12 cellular contexts compared by ENCODE assay signal in genomic region chr15:101115887-101116680, GRCh38.
DNase-seq lines count a peak whose midpoint lies in the region; ATAC-seq, FAIRE-seq and TF ChIP-seq lines count a peak whose summit lies in the region.
"Had no signal": no experiment of that assay in that cellular context is flagged by ENCODE, and none has a peak within 500 bp of the region (broad histone marks: within the 10 kb centered on the region; RNA-seq: fewer than 3 reads in every experiment).

No MANE protein-coding gene starts in this region.

- POLR2A ChIA-PET in GM10248 (lab: Yijun Ruan, JAX) = interaction anchor here (0.5 kb wide), 1 partner anchor 43 kb away, joined by 3 read pairs; no protein-coding TSS in a partner anchor

- peak; percentile 13 for DNase-seq in GM10248 (ENCODE audit: extremely low spot score)
- peak; percentile 74 for DNase-seq in UCSD-AML1 (lab: John Stamatoyannopoulos, UW; ENCODE audit: unreplicated experiment)
- peak in 2 of 3 donors; percentile 82 for DNase-seq in right cardiac atrium
- peak; percentile 66 for DNase-seq in smooth muscle cell (lab: John Stamatoyannopoulos, UW; ENCODE audit: unreplicated experiment)
- no peak for DNase-seq in esophagus squamous epithelium (lab: John Stamatoyannopoulos, UW)
- no peak for DNase-seq in GM12892 (ENCODE audit: insufficient read length)
- DNase-seq: SK-N-SH had no signal

- H3K36me3 ChIP-seq in smooth muscle cell (ENCODE audit: low read depth) (no peaks in the 10 kb centered on the region), esophagus squamous epithelium (no peaks in the 10 kb centered on the region)
- H3K36me3 ChIP-seq: thoracic aorta had no signal

- no peaks in the 10 kb centered on the region for H3K79me2 ChIP-seq in smooth muscle cell (ENCODE audit: low read depth)
- H3K79me2 ChIP-seq: parathyroid adenoma had no signal

- no peaks in the 10 kb centered on the region for H4K20me1 ChIP-seq in smooth muscle cell (ENCODE audit: low read depth)

- TF ChIP-seq POLR2A in esophagus squamous epithelium (IDR thresholded peaks at IDR 0.05) (no peak), GM12892 (IDR thresholded peaks at IDR 0.05; ENCODE audit: low read depth, low read length) (no peak)

- CTCF ChIA-PET in GM10248 (lab: Yijun Ruan, JAX) = interaction anchor here (2.0 kb wide), 1 partner anchor 126 kb away, joined by 6 read pairs; no protein-coding TSS in a partner anchor

- H3K27me3 ChIP-seq in right cardiac atrium (ENCODE audit: control insufficient read depth, insufficient read depth) = no peaks in the 10 kb centered on the region
- H3K27me3 ChIP-seq in smooth muscle cell (ENCODE audit: low read depth) = no peaks in the 10 kb centered on the region
- H3K27me3 ChIP-seq in esophagus squamous epithelium = no peaks in the 10 kb centered on the region

- H3K9me3 ChIP-seq in right cardiac atrium (ENCODE audit: control insufficient read depth, low read length) (no peaks in the 10 kb centered on the region), smooth muscle cell (replicated peaks; ENCODE audit: low read depth) (no peaks in the 10 kb centered on the region), esophagus squamous epithelium (no peaks in the 10 kb centered on the region)
- H3K9me3 ChIP-seq: SK-N-SH, thoracic aorta had no signal

- peak overlapping the region; percentile 56 for H3K4me2 ChIP-seq in smooth muscle cell
- H3K4me2 ChIP-seq: SK-N-SH had no signal

- FAIRE-seq in GM12892 (lab: Jason Lieb, UNC) = no peak
- FAIRE-seq: frontal cortex had no signal

- H3K9ac ChIP-seq in smooth muscle cell (ENCODE audit: low read depth) = no peak overlapping the region
- H3K9ac ChIP-seq: parathyroid adenoma, SK-N-SH had no signal

- no peak overlapping the region for H2AFZ ChIP-seq in smooth muscle cell (ENCODE audit: low read depth)
- H2AFZ ChIP-seq: parathyroid adenoma had no signal

- H3K4me1 ChIP-seq in right cardiac atrium (ENCODE audit: control insufficient read depth, insufficient read depth, low read length) = peaks cover 3% of the 10 kb centered on the region
- peaks cover 15% of the 10 kb centered on the region for H3K4me1 ChIP-seq in smooth muscle cell (ENCODE audit: low read depth)
- H3K4me1 ChIP-seq in esophagus squamous epithelium = peaks cover 0 to 30% (median 12%) of the 10 kb centered on the region in 3 donors
- H3K4me1 ChIP-seq: parathyroid adenoma had no signal

- H3K4me3 ChIP-seq in right cardiac atrium (ENCODE audit: low read length) (no peak overlapping the region), smooth muscle cell (no peak overlapping the region), esophagus squamous epithelium (no peak overlapping the region)
- H3K4me3 ChIP-seq: thoracic aorta had no signal

- WGBS in right cardiac atrium = 54% methylated on average over 17 of the region's 17 CpGs
- WGBS in smooth muscle cell (ENCODE audit: low lambda C conversion rate) = 23% methylated on average over 17 of the region's 17 CpGs
- WGBS in esophagus squamous epithelium, 2 donors = 70 to 73% methylated on average over 10 to 15 of the region's 17 CpGs

- peaks cover 14% of the 10 kb centered on the region for H3F3A ChIP-seq in smooth muscle cell (ENCODE audit: low read depth)

- no peak for TF ChIP-seq CTCF in GM10248 (IDR thresholded peaks at IDR 0.05; ENCODE audit: control extremely low read depth, extremely low read depth, low read depth, missing control alignments)
- TF ChIP-seq CTCF in smooth muscle cell (IDR thresholded peaks at IDR 0.05; ENCODE audit: borderline replicate concordance, insufficient read depth, poor library complexity, severe bottlenecking) = no peak
- TF ChIP-seq CTCF in esophagus squamous epithelium (IDR thresholded peaks at IDR 0.05) = no peak

- intact Hi-C loops in right cardiac atrium (cut with DNase I) (no loop called here), esophagus squamous epithelium (cut with DNase I) (no loop called here)

- H3K27ac ChIP-seq in right cardiac atrium (ENCODE audit: low read length) (no peak overlapping the region), smooth muscle cell (ENCODE audit: low read depth) (peak overlapping the region; percentile 79), esophagus squamous epithelium (peak overlapping the region in 2 of 4 donors; percentile 6 to 18)
- H3K27ac ChIP-seq: parathyroid adenoma, thoracic aorta had no signal

- ATAC-seq in right cardiac atrium (peak; percentile 48 to 62), GM21737 (IDR thresholded peaks at IDR 0.05; ENCODE audit: unreplicated experiment) (no peak), GM18868 (IDR thresholded peaks at IDR 0.05; ENCODE audit: unreplicated experiment) (no peak)

Comparison
In these comparisons a context has a peak if more than half of its experiments do, and no peak if none do; other contexts are left out.
1. DNase-seq: peak in GM10248 (single experiment), UCSD-AML1 (single experiment), right cardiac atrium (2 of 3) and smooth muscle cell (single experiment); none in esophagus squamous epithelium (single experiment) and GM12892 (single experiment).
2. ATAC-seq: peak in right cardiac atrium (2 of 2); none in GM21737 (single experiment) and GM18868 (single experiment).